8 cellular contexts compared by ENCODE assay signal in genomic region chr17:74775409-74776043, GRCh38. TPM values are rescaled to one million over a fixed set of nuclear protein-coding genes. Genes with fewer than 3 reads are reported as not detected.
A peak's percentile ranks its signal among the peaks of the same experiment; 100 is the strongest.
DNase-seq lines count a peak whose midpoint lies in the region; ATAC-seq and TF ChIP-seq lines count a peak whose summit lies in the region.

No MANE protein-coding gene starts in this region.

- peaks cover 55% of the 10 kb centered on the region for H3K4me1 Mint-ChIP-seq in activated CD8-positive, alpha-beta T cell treated with anti-CD3 and anti-CD28 coated beads for 36 hours (ENCODE audit: low read depth)
- H3K4me1 Mint-ChIP-seq in stimulated activated naive B cell treated with anti-CD40 and anti-IgM and Interleukin-4, amounts not matched to agents 10 μg/mL and 1 μg/mL and 100 μg/mL, for 72 hours: peaks cover 36 to 52% of the 10 kb centered on the region in 2 donors

- H3K36me3 ChIP-seq in iPS-18a (ENCODE audit: control insufficient read depth, low read depth, low read length): peaks cover 25% of the 10 kb centered on the region

- TF ChIP-seq CTCF in activated CD8-positive, alpha-beta T cell treated with anti-CD3 and anti-CD28 coated beads for 36 hours (IDR thresholded peaks at IDR 0.05): no peak

- peak overlapping the region; percentile 24 for H3K27ac ChIP-seq in iPS-18a (ENCODE audit: low read length)

- POLR2A ChIA-PET in activated CD8-positive, alpha-beta T cell treated with anti-CD3 and anti-CD28 coated beads for 36 hours (lab: Charles Lee): interaction anchor here (1.0 to 2.9 kb wide), 5 partner anchors 11 to 30 kb away, joined by 3 to 18 read pairs (median 8); no protein-coding TSS in a partner anchor

- peak overlapping the region; percentile 100 for H3K4me3 Mint-ChIP-seq in activated CD8-positive, alpha-beta T cell treated with anti-CD3 and anti-CD28 coated beads for 36 hours
- H3K4me3 Mint-ChIP-seq in stimulated activated naive B cell treated with anti-CD40 and anti-IgM and Interleukin-4, amounts not matched to agents 10 μg/mL and 1 μg/mL and 100 μg/mL, for 72 hours: peak overlapping the region; percentile 91 to 95

- H3K27me3 ChIP-seq in iPS-18a (ENCODE audit: control insufficient read depth, insufficient read depth, low read length): no peaks in the 10 kb centered on the region

- H3K9ac ChIP-seq in iPS-18a (ENCODE audit: low read length): peak overlapping the region; percentile 83

- CTCF ChIA-PET in activated CD8-positive, alpha-beta T cell treated with anti-CD3 and anti-CD28 coated beads for 36 hours (lab: Charles Lee): interaction anchor here (1.1 to 8.9 kb wide), 9 partner anchors 13 to 118 kb away, joined by 3 to 110 read pairs (median 10); no protein-coding TSS in a partner anchor

- intact Hi-C loops in activated CD8-positive, alpha-beta T cell treated with anti-CD3 and anti-CD28 coated beads for 36 hours (cut with micrococcal nuclease): no loop called here

- no peaks in the 10 kb centered on the region for H3K4me1 ChIP-seq in iPS-18a (ENCODE audit: control insufficient read depth, low read depth, low read length)

- H3K9me3 ChIP-seq in iPS-18a (ENCODE audit: control insufficient read depth, low read depth, low read length): no peaks in the 10 kb centered on the region

- no peaks in the 10 kb centered on the region for H3K9me3 Mint-ChIP-seq in activated CD8-positive, alpha-beta T cell treated with anti-CD3 and anti-CD28 coated beads for 36 hours
- no peaks in the 10 kb centered on the region for H3K9me3 Mint-ChIP-seq in stimulated activated naive B cell treated with anti-CD40 and anti-IgM and Interleukin-4, amounts not matched to agents 10 μg/mL and 1 μg/mL and 100 μg/mL, for 72 hours

- peak overlapping the region; percentile 96 for H3K27ac Mint-ChIP-seq in activated CD8-positive, alpha-beta T cell treated with anti-CD3 and anti-CD28 coated beads for 36 hours
- H3K27ac Mint-ChIP-seq in stimulated activated naive B cell treated with anti-CD40 and anti-IgM and Interleukin-4, amounts not matched to agents 10 μg/mL and 1 μg/mL and 100 μg/mL, for 72 hours: peak overlapping the region; percentile 97

- peaks cover 41% of the 10 kb centered on the region for H3K36me3 Mint-ChIP-seq in activated CD8-positive, alpha-beta T cell treated with anti-CD3 and anti-CD28 coated beads for 36 hours (ENCODE audit: low read depth)
- peaks cover 33 to 42% of the 10 kb centered on the region in 2 donors for H3K36me3 Mint-ChIP-seq in stimulated activated naive B cell treated with anti-CD40 and anti-IgM and Interleukin-4, amounts not matched to agents 10 μg/mL and 1 μg/mL and 100 μg/mL, for 72 hours

- peak overlapping the region; percentile 98 for H3K4me3 ChIP-seq in iPS-18a (ENCODE audit: low read length)

- H3K27me3 Mint-ChIP-seq in activated CD8-positive, alpha-beta T cell treated with anti-CD3 and anti-CD28 coated beads for 36 hours: no peaks in the 10 kb centered on the region
- H3K27me3 Mint-ChIP-seq in stimulated activated naive B cell treated with anti-CD40 and anti-IgM and Interleukin-4, amounts not matched to agents 10 μg/mL and 1 μg/mL and 100 μg/mL, for 72 hours: no peaks in the 10 kb centered on the region

- DNase-seq in DMS53 (lab: John Stamatoyannopoulos, UW) (peak; percentile 44), DMS53 treated with DMSO at 0.1 percent for 48 hours (lab: John Stamatoyannopoulos, UW; ENCODE audit: unreplicated experiment) (no peak), NCI-H510A treated with DMSO at 0.1 percent for 48 hours (lab: John Stamatoyannopoulos, UW) (no peak), SIG-M5 (lab: John Stamatoyannopoulos, UW) (no peak)
- no peak for DNase-seq in activated CD8-positive, alpha-beta T cell treated with anti-CD3 and anti-CD28 coated beads for 36 hours
- DNase-seq in stimulated activated naive B cell treated with anti-CD40 and anti-IgM and Interleukin-4, amounts not matched to agents 10 μg/mL and 1 μg/mL and 100 μg/mL, for 72 hours: no peak

- ATAC-seq in activated CD8-positive, alpha-beta T cell treated with anti-CD3 and anti-CD28 coated beads for 36 hours: no peak
- no peak for ATAC-seq in stimulated activated naive B cell treated with anti-CD40 and anti-IgM and Interleukin-4, amounts not matched to agents 10 μg/mL and 1 μg/mL and 100 μg/mL, for 72 hours (replicated peaks)
- no peak for ATAC-seq in HG02759 (IDR thresholded peaks at IDR 0.05; ENCODE audit: unreplicated experiment)

RNA-seq across cellular contexts. Expression of gene NAT9, which starts 0.6 kb away (rescaled TPM):
- total RNA-seq in activated CD8-positive, alpha-beta T cell treated with anti-CD3 and anti-CD28 coated beads for 36 hours: 10 to 100 TPM; 35.5 to 42.4 TPM

RNA-seq across cellular contexts. Expression of gene NHERF1, which starts 27.1 kb away (rescaled TPM):
- 100 to 1,000 TPM; 143 to 150 TPM for total RNA-seq in activated CD8-positive, alpha-beta T cell treated with anti-CD3 and anti-CD28 coated beads for 36 hours

RNA-seq across cellular contexts. Expression of gene RAB37, which starts 38.5 kb away (rescaled TPM):
- 1 to 10 TPM; 6.6 to 6.7 TPM for total RNA-seq in activated CD8-positive, alpha-beta T cell treated with anti-CD3 and anti-CD28 coated beads for 36 hours
